ENCODE assay signal across 8 cellular contexts in genomic region chr1:153647375-153647714, GRCh38. TPM values are rescaled to one million over a fixed set of nuclear protein-coding genes. Genes with fewer than 3 reads are reported as not detected.
A peak's percentile ranks its signal among the peaks of the same experiment; 100 is the strongest.
DNase-seq lines count a peak whose midpoint lies in the region; ATAC-seq and TF ChIP-seq lines count a peak whose summit lies in the region.
"Had no signal": no experiment of that assay in that cellular context is flagged by ENCODE, and none has a peak within 500 bp of the region (broad histone marks: within the 10 kb centered on the region; RNA-seq: fewer than 3 reads in every experiment).

No MANE protein-coding gene starts in this region.

- ATAC-seq in activated B cell treated with CpG ODN at 0.5 μM for 24 hours (ENCODE audit: low read depth), result no peak

- TF ChIP-seq POLR2A in uterus (IDR thresholded peaks at IDR 0.05), result no peak

- no peaks in the 10 kb centered on the region for H3K9me3 Mint-ChIP-seq in Caco-2 (ENCODE audit: unreplicated experiment)
- H3K9me3 Mint-ChIP-seq in activated B cell treated with CpG ODN at 0.5 μM for 24 hours, result no peaks in the 10 kb centered on the region

- H3K27ac Mint-ChIP-seq in Caco-2 (ENCODE audit: unreplicated experiment) (peak overlapping the region; percentile 33), activated B cell treated with CpG ODN at 0.5 μM for 24 hours (peak overlapping the region; percentile 71)

- no peak for DNase-seq in Caco-2
- DNase-seq in activated B cell treated with CpG ODN at 0.5 μM for 24 hours, result no peak
- DNase-seq in mesenteric fat pad (ENCODE audit: low spot score), result peak; percentile 4
- no peak for DNase-seq in putamen (ENCODE audit: low spot score)
- DNase-seq in uterus, result no peak
- DNase-seq in DMS153 (lab: John Stamatoyannopoulos, UW), result no peak
- DNase-seq: KG1 had no signal

- POLR2A ChIA-PET in Caco-2 (lab: Charles Lee) (interaction anchor here (0.8 to 3.8 kb wide), 2 partner anchors 13 to 31 kb away, joined by 3 to 16 read pairs; partner anchors contain the start of genes CHTOP and S100A14), activated B cell treated with CpG ODN at 0.5 μM for 24 hours (lab: Charles Lee) (interaction anchor here (0.6 to 2.1 kb wide), 4 partner anchors 12 to 75 kb away, joined by 3 to 14 read pairs (median 4); partner anchors contain the start of genes CHTOP and SNAPIN)

- H3K36me3 ChIP-seq in Caco-2 (ENCODE audit: control insufficient read depth, insufficient read depth, low read length) (peaks cover 5% of the 10 kb centered on the region), uterus (no peaks in the 10 kb centered on the region)

- H3K9me3 ChIP-seq in Caco-2 (no peaks in the 10 kb centered on the region), uterus (no peaks in the 10 kb centered on the region)

- no peak overlapping the region for H3K4me3 Mint-ChIP-seq in Caco-2 (ENCODE audit: unreplicated experiment)
- H3K4me3 Mint-ChIP-seq in activated B cell treated with CpG ODN at 0.5 μM for 24 hours, result no peak overlapping the region

- peaks cover 77% of the 10 kb centered on the region for H3K36me3 Mint-ChIP-seq in Caco-2 (ENCODE audit: insufficient read depth, unreplicated experiment)
- peaks cover 52% of the 10 kb centered on the region for H3K36me3 Mint-ChIP-seq in activated B cell treated with CpG ODN at 0.5 μM for 24 hours (ENCODE audit: low read depth)

- CTCF ChIA-PET in Caco-2 (lab: Charles Lee) (interaction anchor here (1.0 to 1.2 kb wide), 2 partner anchors 13 to 20 kb away, joined by 3 to 4 read pairs; partner anchors contain the start of genes CHTOP and S100A13), activated B cell treated with CpG ODN at 0.5 μM for 24 hours (lab: Charles Lee) (no interaction called here)

- H3K4me1 ChIP-seq in Caco-2 (peaks cover 13% of the 10 kb centered on the region; the same call in 1 of the 2 replicates), uterus (no peaks in the 10 kb centered on the region)

- BruUV-seq in Caco-2 (replicated peaks; lab: Mats Ljungman, UMichigan), result no TSS peak

- no peak for TF ChIP-seq CTCF in Caco-2 (IDR thresholded peaks at IDR 0.05; ENCODE audit: insufficient read depth in 1 of 2, low read depth in 1 of 2, low read length in 1 of 2, severe bottlenecking in 1 of 2, unreplicated experiment in 1 of 2)
- TF ChIP-seq CTCF in activated B cell treated with CpG ODN at 0.5 μM for 24 hours (IDR thresholded peaks at IDR 0.05), result no peak
- no peak for TF ChIP-seq CTCF in uterus (IDR thresholded peaks at IDR 0.05)

- no peak overlapping the region for H3K27ac ChIP-seq in uterus

- H3K27me3 Mint-ChIP-seq in Caco-2 (ENCODE audit: insufficient read depth, unreplicated experiment) (no peaks in the 10 kb centered on the region), activated B cell treated with CpG ODN at 0.5 μM for 24 hours (no peaks in the 10 kb centered on the region)

- H3K4me3 ChIP-seq in Caco-2 (ENCODE audit: low read depth, low read length), result no peak overlapping the region
- no peak overlapping the region for H3K4me3 ChIP-seq in uterus
- H3K4me3 ChIP-seq: smooth muscle cell had no signal

- peaks cover 34% of the 10 kb centered on the region for H3K4me1 Mint-ChIP-seq in Caco-2 (ENCODE audit: low read depth, unreplicated experiment)
- peaks cover 12% of the 10 kb centered on the region for H3K4me1 Mint-ChIP-seq in activated B cell treated with CpG ODN at 0.5 μM for 24 hours

- intact Hi-C loops in Caco-2 (cut with micrococcal nuclease; ENCODE audit: unreplicated experiment) (no loop called here), activated B cell treated with CpG ODN at 0.5 μM for 24 hours (cut with micrococcal nuclease) (no loop called here), uterus (cut with DNase I; ENCODE audit: low total_unique reads) (no loop called here)

- H3K27me3 ChIP-seq in Caco-2 (replicated peaks; ENCODE audit: control insufficient read depth, insufficient read depth, low read length) (no peaks in the 10 kb centered on the region), uterus (no peaks in the 10 kb centered on the region)

RNA-seq across cellular contexts. Expression of gene SNAPIN, which starts 11.2 kb away (rescaled TPM):
- total RNA-seq in Caco-2 (2022), result 32.8 and 34.1 TPM in 2 replicates
- total RNA-seq in activated B cell treated with CpG ODN at 0.5 μM for 24 hours, result 50.4 and 51.5 TPM in 2 replicates
- total RNA-seq in mesenteric fat pad, result 44.5 TPM
- 100 to 1,000 TPM in 1 of 4 donors, 10 to 100 TPM in 3; 35.5 to 101 (median 71.3) TPM for total RNA-seq in uterus

RNA-seq across cellular contexts. Expression of gene CHTOP, which starts 13.5 kb away (rescaled TPM):
- total RNA-seq in Caco-2 (2022) (85.1 and 90.6 TPM in 2 replicates), activated B cell treated with CpG ODN at 0.5 μM for 24 hours (140 and 148 TPM in 2 replicates), mesenteric fat pad (55.5 TPM), uterus (10 to 100 TPM; 43.8 to 91.0 (median 70.8) TPM)

RNA-seq across cellular contexts. Expression of gene S100A1, which starts 19.1 kb away (rescaled TPM):
- total RNA-seq in Caco-2 (2022) (12.6 and 18.1 TPM in 2 replicates), activated B cell treated with CpG ODN at 0.5 μM for 24 hours (0.31 and 0.69 TPM in 2 replicates), mesenteric fat pad (12.6 TPM), uterus (1 to 10 TPM in 1 of 4 donors, not detected in 3; 3.8 TPM)

RNA-seq across cellular contexts. Expression of gene S100A13, which starts 20.0 kb away (rescaled TPM):
- 198 and 238 TPM in 2 replicates for total RNA-seq in Caco-2 (2022)
- total RNA-seq in activated B cell treated with CpG ODN at 0.5 μM for 24 hours, result 16.2 and 17.6 TPM in 2 replicates
- total RNA-seq in mesenteric fat pad, result 146 TPM
- total RNA-seq in uterus, result 100 to 1,000 TPM in 2 of 4 donors, 10 to 100 TPM in 2; 25.9 to 269 (median 126) TPM

RNA-seq across cellular contexts. Expression of gene ILF2, which starts 23.4 kb away (rescaled TPM):
- total RNA-seq in Caco-2 (2022), result 287 and 289 TPM in 2 replicates
- total RNA-seq in activated B cell treated with CpG ODN at 0.5 μM for 24 hours, result 182 and 191 TPM in 2 replicates
- 116 TPM for total RNA-seq in mesenteric fat pad
- 100 to 1,000 TPM in 3 of 4 donors, 10 to 100 TPM in 1; 82.7 to 252 (median 111) TPM for total RNA-seq in uterus
